17 cellular contexts compared by ENCODE assay signal in the genomic region with DNA sequence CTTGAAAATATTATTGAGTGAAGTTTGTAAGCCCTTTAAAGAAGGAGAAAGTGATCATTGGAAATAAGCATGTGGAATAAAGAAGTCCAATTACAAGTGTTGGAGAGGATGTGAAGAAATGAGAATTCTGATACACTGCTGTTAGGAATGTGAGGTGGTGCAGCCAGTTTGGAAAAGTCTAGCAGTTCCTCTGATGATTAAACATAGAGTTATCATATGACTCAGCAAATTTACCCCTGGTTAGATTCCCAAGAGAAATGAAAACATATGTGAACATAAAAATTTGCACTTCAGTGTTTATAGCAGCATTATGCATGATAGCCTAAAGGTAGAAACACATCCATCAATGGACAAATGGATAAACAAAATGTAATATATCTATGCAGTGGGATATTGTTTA.
DNase-seq lines count a peak whose midpoint lies in the region; ATAC-seq, FAIRE-seq and TF ChIP-seq lines count a peak whose summit lies in the region.
"Had no signal": no experiment of that assay in that cellular context is flagged by ENCODE, and none has a peak within 500 bp of the region (broad histone marks: within the 10 kb centered on the region; RNA-seq: fewer than 3 reads in every experiment).

No MANE protein-coding gene starts in this region.

- ATAC-seq in GM18498 (IDR thresholded peaks at IDR 0.05; ENCODE audit: unreplicated experiment) (no peak), GM18861 (IDR thresholded peaks at IDR 0.05; ENCODE audit: unreplicated experiment) (no peak)
- ATAC-seq: activated T-cell treated with anti-CD3 and anti-CD28 coated beads, Interleukin-2, amount 50 U/mL, for 72 hours; CD8-positive, alpha-beta T cell; effector memory CD8-positive, alpha-beta T cell; lower lobe of right lung had no signal

- no peaks in the 10 kb centered on the region for H3K9me1 ChIP-seq in endothelial cell of umbilical vein (replicated peaks; ENCODE audit: control insufficient read depth, extremely low read depth, insufficient read depth, low read length)

- H3K27me3 Mint-ChIP-seq in osteocyte (ENCODE audit: unreplicated experiment), result no peaks in the 10 kb centered on the region
- H3K27me3 Mint-ChIP-seq: activated CD4-positive, alpha-beta T cell treated with anti-CD3 and anti-CD28 coated beads, Interleukin-2, amount 10 ng/mL, durations not matched to agents 7 days and 5 days had no signal

- TF ChIP-seq CTCF in endothelial cell of umbilical vein (IDR thresholded peaks at IDR 0.05; ENCODE audit: extremely low read depth in 1 of 2, insufficient read depth in 1 of 2, low read depth in 1 of 2, low read length in 2 of 2) (no peak), osteocyte (IDR thresholded peaks at IDR 0.05) (no peak)

- no peaks in the 10 kb centered on the region for H3K79me2 ChIP-seq in endothelial cell of umbilical vein (ENCODE audit: control insufficient read depth, insufficient read depth, low read length)
- H3K79me2 ChIP-seq: hepatocyte had no signal

- no peak overlapping the region for H3K27ac ChIP-seq in endothelial cell of umbilical vein (ENCODE audit: insufficient read depth, low read depth, low read length)
- H3K27ac ChIP-seq: hepatocyte, lower lobe of right lung had no signal

- no peaks in the 10 kb centered on the region for H3K27me3 ChIP-seq in endothelial cell of umbilical vein (ENCODE audit: control insufficient read depth in 2 of 2, insufficient read depth in 2 of 2, low read length in 2 of 2)
- H3K27me3 ChIP-seq: hepatocyte had no signal

- no peak overlapping the region for H3K4me2 ChIP-seq in endothelial cell of umbilical vein (ENCODE audit: insufficient read depth, low read length)
- H3K4me2 ChIP-seq: hepatocyte had no signal

- H3K36me3 ChIP-seq in endothelial cell of umbilical vein (ENCODE audit: control insufficient read depth in 2 of 2, extremely low read depth in 1 of 2, insufficient read depth in 2 of 2, low read length in 2 of 2), result no peaks in the 10 kb centered on the region
- H3K36me3 ChIP-seq: lower lobe of right lung had no signal

- H4K20me1 ChIP-seq in endothelial cell of umbilical vein (replicated peaks; ENCODE audit: control insufficient read depth, extremely low read depth, insufficient read depth, low read length), result no peaks in the 10 kb centered on the region

- H3K36me3 Mint-ChIP-seq in osteocyte (ENCODE audit: unreplicated experiment), result peaks cover 3% of the 10 kb centered on the region
- H3K36me3 Mint-ChIP-seq: CD8-positive, alpha-beta T cell had no signal

- DNase-seq in GM04504 (ENCODE audit: low read depth), result peak; percentile 53
- peak; percentile 74 for DNase-seq in RPMI7951 (ENCODE audit: low read depth)
- DNase-seq in endothelial cell of umbilical vein (ENCODE audit: low read depth, low spot score), result peak; percentile 47
- no peak for DNase-seq in osteocyte (ENCODE audit: extremely low spot score, unreplicated experiment)
- DNase-seq in globus pallidus (ENCODE audit: low spot score), result no peak
- DNase-seq in NAMALWA (ENCODE audit: low spot score), result no peak
- DNase-seq: activated CD4-positive, alpha-beta T cell treated with anti-CD3 and anti-CD28 coated beads, Interleukin-2, amount 10 ng/mL, durations not matched to agents 7 days and 5 days; activated T-cell treated with anti-CD3 and anti-CD28 coated beads, Interleukin-2, amount 50 U/mL, for 72 hours; CD8-positive, alpha-beta T cell; effector memory CD8-positive, alpha-beta T cell; lower lobe of right lung; NCI-H1092 treated with DMSO at 0.1 percent for 48 hours; NCI-H446 treated with DMSO at 0.1 percent for 48 hours; RPMI8226 had no signal

- H3K4me3 ChIP-seq in endothelial cell of umbilical vein (replicated peaks in 1 of 3; ENCODE audit: insufficient read depth in 1 of 3, low read depth in 1 of 3, low read length in 3 of 3), result no peak overlapping the region
- H3K4me3 ChIP-seq: hepatocyte, lower lobe of right lung had no signal

- peaks cover 3% of the 10 kb centered on the region for H3K4me1 ChIP-seq in endothelial cell of umbilical vein (ENCODE audit: control insufficient read depth, extremely low read depth, insufficient read depth, low read length)
- H3K4me1 ChIP-seq: lower lobe of right lung had no signal

- POLR2A ChIA-PET in endothelial cell of umbilical vein (lab: Charles Lee), result no interaction called here

- intact Hi-C loops in endothelial cell of umbilical vein (cut with micrococcal nuclease), result loop anchor here (5.0 kb wide), 5 partner anchors 43 to 843 kb away; no protein-coding TSS in a partner anchor

- H3K9me3 Mint-ChIP-seq in osteocyte (ENCODE audit: unreplicated experiment), result peaks cover 10% of the 10 kb centered on the region
- H3K9me3 Mint-ChIP-seq: CD8-positive, alpha-beta T cell; effector memory CD8-positive, alpha-beta T cell had no signal

- peaks cover 59% of the 10 kb centered on the region for H3K4me1 Mint-ChIP-seq in osteocyte (ENCODE audit: unreplicated experiment)
- H3K4me1 Mint-ChIP-seq: activated CD4-positive, alpha-beta T cell treated with anti-CD3 and anti-CD28 coated beads, Interleukin-2, amount 10 ng/mL, durations not matched to agents 7 days and 5 days had no signal

- CTCF ChIA-PET in endothelial cell of umbilical vein (lab: Charles Lee), result interaction anchor here (3.0 kb wide), 1 partner anchor 11 kb away, joined by 21 read pairs; no protein-coding TSS in a partner anchor

- peak overlapping the region; percentile 57 for H2AFZ ChIP-seq in endothelial cell of umbilical vein (ENCODE audit: low read depth, low read length)
- H2AFZ ChIP-seq: hepatocyte had no signal

- TF ChIP-seq POLR2A in endothelial cell of umbilical vein (IDR thresholded peaks at IDR 0.05; ENCODE audit: low read depth, low read length), result no peak

- peak overlapping the region; percentile 71 for H3K27ac Mint-ChIP-seq in osteocyte (ENCODE audit: unreplicated experiment)
- H3K27ac Mint-ChIP-seq: activated CD4-positive, alpha-beta T cell treated with anti-CD3 and anti-CD28 coated beads, Interleukin-2, amount 10 ng/mL, durations not matched to agents 7 days and 5 days; activated T-cell treated with anti-CD3 and anti-CD28 coated beads, Interleukin-2, amount 50 U/mL, for 72 hours; CD8-positive, alpha-beta T cell; effector memory CD8-positive, alpha-beta T cell had no signal

- no peak overlapping the region for H3K9ac ChIP-seq in endothelial cell of umbilical vein (replicated peaks; ENCODE audit: extremely low read depth, insufficient read depth, low read length)

- H3K4me3 Mint-ChIP-seq in osteocyte (ENCODE audit: unreplicated experiment), result no peak overlapping the region
- H3K4me3 Mint-ChIP-seq: activated CD4-positive, alpha-beta T cell treated with anti-CD3 and anti-CD28 coated beads, Interleukin-2, amount 10 ng/mL, durations not matched to agents 7 days and 5 days; activated T-cell treated with anti-CD3 and anti-CD28 coated beads, Interleukin-2, amount 50 U/mL, for 72 hours; CD8-positive, alpha-beta T cell; effector memory CD8-positive, alpha-beta T cell had no signal

- no peak for FAIRE-seq in endothelial cell of umbilical vein (lab: Jason Lieb, UNC)

- no TSS peak for BruUV-seq in endothelial cell of umbilical vein (replicated peaks; lab: Mats Ljungman, UMichigan)

- dilution Hi-C loops in endothelial cell of umbilical vein (cut with MboI; ENCODE audit: extremely low pct_ligation_motif_present, low sequenced_read_pairs), result no loop called here

- no peaks in the 10 kb centered on the region for H3K9me3 ChIP-seq in endothelial cell of umbilical vein (replicated peaks; ENCODE audit: control insufficient read depth, insufficient read depth, low read length)
- H3K9me3 ChIP-seq: lower lobe of right lung had no signal

TF ChIP-seq in endothelial cell of umbilical vein, 7 proteins besides CTCF, POLR2A, EP300 and RAD21:
- TF ChIP-seq, protein P1, sequence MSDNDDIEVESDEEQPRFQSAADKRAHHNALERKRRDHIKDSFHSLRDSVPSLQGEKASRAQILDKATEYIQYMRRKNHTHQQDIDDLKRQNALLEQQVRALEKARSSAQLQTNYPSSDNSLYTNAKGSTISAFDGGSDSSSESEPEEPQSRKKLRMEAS (IDR thresholded peaks at IDR 0.05; ENCODE audit: insufficient read depth, insufficient read length), result no peak
- TF ChIP-seq FOS (IDR thresholded peaks at IDR 0.05; ENCODE audit: borderline replicate concordance, insufficient read depth, low read length) (peak; percentile 12), JUN (IDR thresholded peaks at IDR 0.05; ENCODE audit: borderline replicate concordance, insufficient read depth, insufficient read length, low read depth) (no peak), MYC (IDR thresholded peaks at IDR 0.05; ENCODE audit: low read depth, low read length) (no peak)

Comparison
In these comparisons a context has a peak if more than half of its experiments do, and no peak if none do; other contexts are left out.
1. DNase-seq: peak in GM04504 (single experiment), RPMI7951 (single experiment) and endothelial cell of umbilical vein (single experiment); none in osteocyte (single experiment), globus pallidus (single experiment) and NAMALWA (single experiment).